ENCODE assay signal across 9 cellular contexts in genomic region chr4:138235419-138235952, GRCh38. TPM values are rescaled to one million over a fixed set of nuclear protein-coding genes. Genes with fewer than 3 reads are reported as not detected.
DNase-seq lines count a peak whose midpoint lies in the region; ATAC-seq and TF ChIP-seq lines count a peak whose summit lies in the region.
"Had no signal": no experiment of that assay in that cellular context is flagged by ENCODE, and none has a peak within 500 bp of the region (broad histone marks: within the 10 kb centered on the region; RNA-seq: fewer than 3 reads in every experiment).

No MANE protein-coding gene starts in this region.

- no peak overlapping the region for H3K4me3 ChIP-seq in mesenchymal stem cell (ENCODE audit: insufficient read depth in 1 of 2, low read depth in 1 of 2, low read length in 2 of 2)
- H3K4me3 ChIP-seq: lower lobe of right lung had no signal

- H2AFZ ChIP-seq in mesenchymal stem cell (ENCODE audit: low read depth, low read length): no peak overlapping the region

- ATAC-seq in HG02885 (IDR thresholded peaks at IDR 0.05; ENCODE audit: poor library complexity, unreplicated experiment): peak; percentile 61
- ATAC-seq in HG02588 (IDR thresholded peaks at IDR 0.05; ENCODE audit: unreplicated experiment): no peak

- TF ChIP-seq CTCF in VCaP (conservative IDR thresholded peaks at IDR 0.05): no peak

- no peaks in the 10 kb centered on the region for H3K36me3 ChIP-seq in mesenchymal stem cell (ENCODE audit: control insufficient read depth in 1 of 2, insufficient read depth in 2 of 2, low read depth in 1 of 2, low read length in 2 of 2)
- H3K36me3 ChIP-seq: lower lobe of right lung had no signal

- H3K4me2 ChIP-seq in mesenchymal stem cell (ENCODE audit: low read length, poor library complexity, severe bottlenecking): no peak overlapping the region

- no peaks in the 10 kb centered on the region for H3K79me1 ChIP-seq in mesenchymal stem cell (replicated peaks; ENCODE audit: low read length, poor library complexity, severe bottlenecking)

- H3K27ac ChIP-seq in VCaP: peak overlapping the region; percentile 4; the same call in 1 of the 2 replicates
- peak overlapping the region; percentile 24 for H3K27ac ChIP-seq in mesenchymal stem cell (ENCODE audit: low read length, poor library complexity, severe bottlenecking)
- H3K27ac ChIP-seq: lower lobe of right lung had no signal

- H3K27me3 ChIP-seq in mesenchymal stem cell (ENCODE audit: control insufficient read depth in 1 of 2, insufficient read depth in 1 of 2, low read length in 2 of 2): no peaks in the 10 kb centered on the region

- H2BK12ac ChIP-seq in mesenchymal stem cell (ENCODE audit: low read length in 2 of 2): no peak overlapping the region

- no peak overlapping the region for H3K14ac ChIP-seq in mesenchymal stem cell (ENCODE audit: low read length in 2 of 2)

- no peak overlapping the region for H3K4ac ChIP-seq in mesenchymal stem cell (ENCODE audit: low read depth in 1 of 2, low read length in 2 of 2)

- H3K18ac ChIP-seq in mesenchymal stem cell (ENCODE audit: low read depth in 1 of 2, low read length in 2 of 2): no peak overlapping the region

- DNase-seq in GM04503 (ENCODE audit: low read depth): peak; percentile 96
- peak; percentile 95 for DNase-seq in mesenchymal stem cell
- no peak for DNase-seq in HuH-7 (ENCODE audit: low spot score)
- no peak for DNase-seq in GOT3 (lab: John Stamatoyannopoulos, UW)
- DNase-seq in stimulated activated CD4-positive, alpha-beta T cell treated with anti-CD3 and anti-CD28 coated beads, Interleukin-1b, Interleukin-23, amount 100 ng/mL, for 48 hours: no peak
- DNase-seq: lower lobe of right lung had no signal

- H3K9ac ChIP-seq in mesenchymal stem cell (ENCODE audit: low read length): peak overlapping the region; percentile 66

- H3K9me3 ChIP-seq in mesenchymal stem cell (ENCODE audit: control insufficient read depth, low read length): no peaks in the 10 kb centered on the region
- H3K9me3 ChIP-seq: lower lobe of right lung had no signal

- no peak overlapping the region for H3K23ac ChIP-seq in mesenchymal stem cell (ENCODE audit: low read length in 2 of 2)

- WGBS in mesenchymal stem cell: no CpG with 5 or more reads among the region's 1 CpG

- H2BK15ac ChIP-seq in mesenchymal stem cell (ENCODE audit: low read depth, poor library complexity, severe bottlenecking): no peak overlapping the region

- no peak overlapping the region for H2BK120ac ChIP-seq in mesenchymal stem cell (ENCODE audit: low read depth, low read length)

- no peak overlapping the region for H4K8ac ChIP-seq in mesenchymal stem cell (ENCODE audit: low read length)

- H3K4me1 ChIP-seq in mesenchymal stem cell (ENCODE audit: control insufficient read depth, insufficient read depth, low read depth, low read length): no peaks in the 10 kb centered on the region
- H3K4me1 ChIP-seq: lower lobe of right lung had no signal

- no peak overlapping the region for H4K91ac ChIP-seq in mesenchymal stem cell (ENCODE audit: low read length)

- no peak overlapping the region for H2BK5ac ChIP-seq in mesenchymal stem cell (ENCODE audit: low read depth, low read length, poor library complexity, severe bottlenecking)

- H2AK5ac ChIP-seq in mesenchymal stem cell (ENCODE audit: low read length, severe bottlenecking): no peak overlapping the region

RNA-seq across cellular contexts. Expression of gene SLC7A11, which starts 6.7 kb away (rescaled TPM):
- polyA plus RNA-seq in mesenchymal stem cell (2013, experiment 1 of 2): 27.4 TPM
- 27.6 TPM for polyA plus RNA-seq in mesenchymal stem cell (2013, experiment 2 of 2)

Comparison
In these comparisons a context has a peak if more than half of its experiments do, and no peak if none do; other contexts are left out.
1. DNase-seq: peak in GM04503 (single experiment) and mesenchymal stem cell (single experiment); none in HuH-7 (single experiment), GOT3 (single experiment) and stimulated activated CD4-positive, alpha-beta T cell treated with anti-CD3 and anti-CD28 coated beads, Interleukin-1b, Interleukin-23, amount 100 ng/mL, for 48 hours (single experiment).